Comparison of ENCODE assay signal across 11 cellular contexts in genomic region chr17:35786941-35787432, GRCh38. TPM values are rescaled to one million over a fixed set of nuclear protein-coding genes. Genes with fewer than 3 reads are reported as not detected.
DNase-seq lines count a peak whose midpoint lies in the region; ATAC-seq and TF ChIP-seq lines count a peak whose summit lies in the region.
"Had no signal": no experiment of that assay in that cellular context is flagged by ENCODE, and none has a peak within 500 bp of the region (broad histone marks: within the 10 kb centered on the region; RNA-seq: fewer than 3 reads in every experiment).

No MANE protein-coding gene starts in this region.

- H4K12ac ChIP-seq in trophoblast cell (ENCODE audit: low read depth, low read length): no peak overlapping the region

- H4K91ac ChIP-seq in trophoblast cell (ENCODE audit: low read depth, low read length): peak overlapping the region; percentile 90

- H3K9ac ChIP-seq in trophoblast cell (ENCODE audit: low read length): no peak overlapping the region

- H3K79me2 ChIP-seq in PC-9 (ENCODE audit: low read depth) (no peaks in the 10 kb centered on the region), trophoblast cell (ENCODE audit: control insufficient read depth, insufficient read depth, low read length, poor library complexity) (no peaks in the 10 kb centered on the region)

- no peak overlapping the region for H3K4me3 Mint-ChIP-seq in activated CD8-positive, alpha-beta memory T cell treated with anti-CD3 and anti-CD28 coated beads, Interleukin-2, amount 10 ng/mL, durations not matched to agents 7 days and 5 days
- H3K4me3 Mint-ChIP-seq: stimulated activated naive CD8-positive, alpha-beta T cell treated with anti-CD3 and anti-CD28 coated beads, Interleukin-15, Interleukin-2, amounts not matched to agents 100 ng/mL and 50 ng/mL, for 24 hours had no signal

- H3K23ac ChIP-seq in trophoblast cell (ENCODE audit: low read length): no peak overlapping the region

- no peaks in the 10 kb centered on the region for H4K20me1 ChIP-seq in PC-9 (ENCODE audit: insufficient read depth)

- H3F3A ChIP-seq in PC-9 (ENCODE audit: insufficient read depth, low read depth): peaks cover 49% of the 10 kb centered on the region

- no peaks in the 10 kb centered on the region for H3K9me3 Mint-ChIP-seq in activated CD8-positive, alpha-beta memory T cell treated with anti-CD3 and anti-CD28 coated beads, Interleukin-2, amount 10 ng/mL, durations not matched to agents 7 days and 5 days (ENCODE audit: low read depth)
- H3K9me3 Mint-ChIP-seq: stimulated activated naive CD8-positive, alpha-beta T cell treated with anti-CD3 and anti-CD28 coated beads, Interleukin-15, Interleukin-2, amounts not matched to agents 100 ng/mL and 50 ng/mL, for 24 hours had no signal

- H3K4me1 Mint-ChIP-seq in activated CD8-positive, alpha-beta memory T cell treated with anti-CD3 and anti-CD28 coated beads, Interleukin-2, amount 10 ng/mL, durations not matched to agents 7 days and 5 days: no peaks in the 10 kb centered on the region

- H3K27me3 Mint-ChIP-seq in activated CD8-positive, alpha-beta memory T cell treated with anti-CD3 and anti-CD28 coated beads, Interleukin-2, amount 10 ng/mL, durations not matched to agents 7 days and 5 days: peaks cover 40% of the 10 kb centered on the region

- H2AK5ac ChIP-seq in trophoblast cell (ENCODE audit: low read length): no peak overlapping the region

- H3K4me2 ChIP-seq in PC-9 (peak overlapping the region; percentile 51), trophoblast cell (ENCODE audit: low read length) (no peak overlapping the region)

- no peak for ATAC-seq in activated CD8-positive, alpha-beta memory T cell treated with anti-CD3 and anti-CD28 coated beads, Interleukin-2, amount 10 ng/mL, durations not matched to agents 7 days and 5 days
- ATAC-seq in HG03045 (IDR thresholded peaks at IDR 0.05; ENCODE audit: unreplicated experiment): no peak

- peaks cover 8% of the 10 kb centered on the region for H3K79me1 ChIP-seq in trophoblast cell (ENCODE audit: low read length)

- H3K4me3 ChIP-seq in PC-9: no peak overlapping the region
- H3K4me3 ChIP-seq in fibroblast of mammary gland (ENCODE audit: control insufficient read depth, low read depth, low read length): no peak overlapping the region
- no peak overlapping the region for H3K4me3 ChIP-seq in trophoblast cell (ENCODE audit: low read depth, low read length)

- H3K36me3 Mint-ChIP-seq in activated CD8-positive, alpha-beta memory T cell treated with anti-CD3 and anti-CD28 coated beads, Interleukin-2, amount 10 ng/mL, durations not matched to agents 7 days and 5 days: no peaks in the 10 kb centered on the region

- no peak overlapping the region for H3K14ac ChIP-seq in trophoblast cell (ENCODE audit: low read length)

- H2BK5ac ChIP-seq in trophoblast cell (ENCODE audit: low read depth, low read length, poor library complexity): no peak overlapping the region

- H2AFZ ChIP-seq in PC-9: no peak overlapping the region
- no peak overlapping the region for H2AFZ ChIP-seq in trophoblast cell (ENCODE audit: insufficient read depth, low read length, poor library complexity)

- H3K9me2 ChIP-seq in PC-9 (ENCODE audit: insufficient read depth): no peaks in the 10 kb centered on the region

- BruUV-seq in PC-9 (replicated peaks; lab: Mats Ljungman, UMichigan): no TSS peak

- H3K9me3 ChIP-seq in PC-9 (ENCODE audit: insufficient read depth, low read depth) (no peaks in the 10 kb centered on the region), trophoblast cell (ENCODE audit: insufficient read depth, low read depth, low read length) (no peaks in the 10 kb centered on the region)

- POLR2A ChIA-PET in PC-9 (lab: Charles Lee; ENCODE audit: unreplicated experiment): no interaction called here

- TF ChIP-seq CTCF in PC-9 (conservative IDR thresholded peaks at IDR 0.05) (no peak), fibroblast of mammary gland (conservative IDR thresholded peaks at IDR 0.05; ENCODE audit: control insufficient read depth, insufficient read depth, low read depth, low read length) (no peak)

- intact Hi-C loops in PC-9 (cut with micrococcal nuclease; ENCODE audit: unreplicated experiment): no loop called here

- H3K4me1 ChIP-seq in PC-9 (replicated peaks; ENCODE audit: insufficient read depth) (peaks cover 81% of the 10 kb centered on the region), trophoblast cell (ENCODE audit: control insufficient read depth in 1 of 2, insufficient read depth in 2 of 2, low read length in 2 of 2) (peaks cover 25 to 33% of the 10 kb centered on the region in 2 experiments)

- H3K27me3 ChIP-seq in PC-9 (ENCODE audit: insufficient read depth, low read depth) (no peaks in the 10 kb centered on the region), trophoblast cell (ENCODE audit: insufficient read depth, low read length) (no peaks in the 10 kb centered on the region)

- H3K27ac ChIP-seq in PC-9: peak overlapping the region; percentile 80
- peak overlapping the region; percentile 91 for H3K27ac ChIP-seq in trophoblast cell (ENCODE audit: low read depth, low read length)

- no peak overlapping the region for H4K8ac ChIP-seq in trophoblast cell (ENCODE audit: low read depth, low read length)

- DNase-seq in AG20443 (ENCODE audit: low spot score) (peak; percentile 12), PC-9 (peak in 1 of 2 experiments; percentile 40), fibroblast of mammary gland (ENCODE audit: low read depth) (peak; percentile 62), trophoblast cell (peak in 1 of 2 donors; percentile 20), HK-2 (ENCODE audit: unreplicated experiment) (no peak), COR-L47 (lab: John Stamatoyannopoulos, UW) (no peak)
- no peak for DNase-seq in activated CD8-positive, alpha-beta memory T cell treated with anti-CD3 and anti-CD28 coated beads, Interleukin-2, amount 10 ng/mL, durations not matched to agents 7 days and 5 days

- no peak overlapping the region for H3K27ac Mint-ChIP-seq in activated CD8-positive, alpha-beta memory T cell treated with anti-CD3 and anti-CD28 coated beads, Interleukin-2, amount 10 ng/mL, durations not matched to agents 7 days and 5 days
- H3K27ac Mint-ChIP-seq: stimulated activated naive CD8-positive, alpha-beta T cell treated with anti-CD3 and anti-CD28 coated beads, Interleukin-15, Interleukin-2, amounts not matched to agents 100 ng/mL and 50 ng/mL, for 24 hours had no signal

- H3K36me3 ChIP-seq in PC-9 (ENCODE audit: low read depth) (no peaks in the 10 kb centered on the region), trophoblast cell (ENCODE audit: control insufficient read depth in 1 of 2, insufficient read depth in 2 of 2, low read length in 2 of 2) (no peaks in the 10 kb centered on the region)

- CTCF ChIA-PET in PC-9 (lab: Charles Lee): interaction anchor here (0.6 kb wide), 3 partner anchors 17 to 23 kb away, joined by 3 read pairs; no protein-coding TSS in a partner anchor
- CTCF ChIA-PET in activated CD8-positive, alpha-beta memory T cell treated with anti-CD3 and anti-CD28 coated beads, Interleukin-2, amount 10 ng/mL, durations not matched to agents 7 days and 5 days (lab: Charles Lee): interaction anchor here (1.6 to 6.7 kb wide), 2 partner anchors 8 to 23 kb away, joined by 4 to 31 read pairs; partner anchors contain the start of gene MMP28

- WGBS in trophoblast cell (ENCODE audit: extremely low coverage, insufficient coverage, insufficient read length): no CpG with 5 or more reads among the region's 3 CpGs

- H3K4ac ChIP-seq in trophoblast cell (ENCODE audit: low read depth, low read length): no peak overlapping the region

- no peak overlapping the region for H3K18ac ChIP-seq in trophoblast cell (ENCODE audit: low read length)

- H2BK120ac ChIP-seq in trophoblast cell (ENCODE audit: insufficient read depth, low read length, poor library complexity): no peak overlapping the region

- H2BK12ac ChIP-seq in trophoblast cell (ENCODE audit: low read length): no peak overlapping the region

RNA-seq across cellular contexts. Expression of gene MMP28, which starts 8.5 kb away (rescaled TPM):
- total RNA-seq in PC-9 (2021): 2.8 and 6.4 TPM in 2 replicates
- polyA plus RNA-seq in trophoblast cell (2013): 10.9 and 11.5 TPM in 2 replicates
- total RNA-seq in activated CD8-positive, alpha-beta memory T cell treated with anti-CD3 and anti-CD28 coated beads, Interleukin-2, amount 10 ng/mL, durations not matched to agents 7 days and 5 days: not detected

RNA-seq across cellular contexts. Expression of gene TAF15, which starts 22.3 kb away (rescaled TPM):
- 187 and 202 TPM in 2 replicates for total RNA-seq in PC-9 (2021)
- 113 and 125 TPM in 2 replicates for polyA plus RNA-seq in trophoblast cell (2013)
- total RNA-seq in activated CD8-positive, alpha-beta memory T cell treated with anti-CD3 and anti-CD28 coated beads, Interleukin-2, amount 10 ng/mL, durations not matched to agents 7 days and 5 days: 100 to 1,000 TPM; 333 to 366 TPM

RNA-seq across cellular contexts. Expression of gene C17orf50, which starts 26.3 kb away (rescaled TPM):
- not detected in 2 replicates for total RNA-seq in PC-9 (2021)
- 0.05 TPM in 1 of 2 replicates, not detected in the other for polyA plus RNA-seq in trophoblast cell (2013)
- not detected for total RNA-seq in activated CD8-positive, alpha-beta memory T cell treated with anti-CD3 and anti-CD28 coated beads, Interleukin-2, amount 10 ng/mL, durations not matched to agents 7 days and 5 days
- total RNA-seq: Daoy, endothelial cell of umbilical vein had no signal

RNA-seq across cellular contexts. Expression of gene GAS2L2, which starts 33.9 kb away (rescaled TPM):
- total RNA-seq in PC-9 (2021): not detected in 2 replicates
- 0.01 TPM in 1 of 2 replicates, not detected in the other for polyA plus RNA-seq in trophoblast cell (2013)
- not detected for total RNA-seq in activated CD8-positive, alpha-beta memory T cell treated with anti-CD3 and anti-CD28 coated beads, Interleukin-2, amount 10 ng/mL, durations not matched to agents 7 days and 5 days
- total RNA-seq: Daoy, endothelial cell of umbilical vein had no signal
- polyA plus RNA-seq: endothelial cell of umbilical vein had no signal

RNA-seq across cellular contexts. Expression of gene RASL10B, which starts 55.5 kb away (rescaled TPM):
- total RNA-seq in PC-9 (2021): 0.11 and 0.20 TPM in 2 replicates
- polyA plus RNA-seq in trophoblast cell (2013): 5.6 and 5.9 TPM in 2 replicates
- total RNA-seq in activated CD8-positive, alpha-beta memory T cell treated with anti-CD3 and anti-CD28 coated beads, Interleukin-2, amount 10 ng/mL, durations not matched to agents 7 days and 5 days: under 1 TPM in 1 of 2 experiments, not detected in 1; 0.37 TPM

Comparison
In these comparisons a context has a peak if more than half of its experiments do, and no peak if none do; other contexts are left out.
1. DNase-seq: peak in AG20443 (single experiment) and fibroblast of mammary gland (single experiment); none in activated CD8-positive, alpha-beta memory T cell treated with anti-CD3 and anti-CD28 coated beads, Interleukin-2, amount 10 ng/mL, durations not matched to agents 7 days and 5 days (single experiment), HK-2 (single experiment) and COR-L47 (single experiment).